ENCODE assay signal across 8 cellular contexts in genomic region chr1:32893198-32894018, GRCh38. TPM values are rescaled to one million over a fixed set of nuclear protein-coding genes. Genes with fewer than 3 reads are reported as not detected.
DNase-seq lines count a peak whose midpoint lies in the region; ATAC-seq and TF ChIP-seq lines count a peak whose summit lies in the region.

No MANE protein-coding gene starts in this region.

- H3K27me3 ChIP-seq in BLaER1, result peaks cover 32% of the 10 kb centered on the region

- H3K9me3 Mint-ChIP-seq in activated naive CD8-positive, alpha-beta T cell treated with anti-CD3 and anti-CD28 coated beads, Interleukin-2, amount 50 U/mL, for 24 hours, result no peaks in the 10 kb centered on the region

- H3K4me1 ChIP-seq in BLaER1, result peaks cover 19% of the 10 kb centered on the region

- in situ Hi-C loops in GM13977 (cut with MboI; ENCODE audit: low pct_unique_long_range_greater_than_20kb, low sequenced_read_pairs, unreplicated experiment), result no loop called here

- no peaks in the 10 kb centered on the region; the same call in 1 of the 2 replicates for H3K9me3 ChIP-seq in BLaER1

- peak overlapping the region; percentile 43 for H3K4me3 Mint-ChIP-seq in activated naive CD8-positive, alpha-beta T cell treated with anti-CD3 and anti-CD28 coated beads, Interleukin-2, amount 50 U/mL, for 24 hours

- peak overlapping the region; percentile 48; the same call in 1 of the 2 replicates for H3K9ac ChIP-seq in BLaER1

- no peaks in the 10 kb centered on the region for H3K36me3 Mint-ChIP-seq in activated naive CD8-positive, alpha-beta T cell treated with anti-CD3 and anti-CD28 coated beads, Interleukin-2, amount 50 U/mL, for 24 hours (ENCODE audit: low read depth)

- H3K4me3 ChIP-seq in BLaER1, result peak overlapping the region; percentile 61

- H3K4me2 ChIP-seq in BLaER1, result peak overlapping the region; percentile 70

- peak; percentile 21 for ATAC-seq in activated naive CD8-positive, alpha-beta T cell treated with anti-CD3 and anti-CD28 coated beads, Interleukin-2, amount 50 U/mL, for 24 hours

- TF ChIP-seq CTCF in GM13977 (IDR thresholded peaks at IDR 0.05; ENCODE audit: extremely low read depth, insufficient read depth, missing control alignments), result no peak

- peaks cover 41% of the 10 kb centered on the region for H3K27me3 Mint-ChIP-seq in activated naive CD8-positive, alpha-beta T cell treated with anti-CD3 and anti-CD28 coated beads, Interleukin-2, amount 50 U/mL, for 24 hours

- DNase-seq in M059J (ENCODE audit: low read depth), result peak; percentile 40
- DNase-seq in activated naive CD8-positive, alpha-beta T cell treated with anti-CD3 and anti-CD28 coated beads, Interleukin-2, amount 50 U/mL, for 24 hours, result peak; percentile 22
- peak in 30 of 51 donors; percentile 14 to 70 (median 46) for DNase-seq in hypothalamus (lab: John Stamatoyannopoulos, UW)
- peak; percentile 84 for DNase-seq in retina
- DNase-seq in GM13977 (ENCODE audit: low spot score), result no peak
- no peak for DNase-seq in NCI-H446 (lab: John Stamatoyannopoulos, UW)
- DNase-seq in glomerular visceral epithelial cell (ENCODE audit: extremely low spot score), result no peak

- H3K4me1 Mint-ChIP-seq in activated naive CD8-positive, alpha-beta T cell treated with anti-CD3 and anti-CD28 coated beads, Interleukin-2, amount 50 U/mL, for 24 hours, result peaks cover 2% of the 10 kb centered on the region

- peaks cover 13% of the 10 kb centered on the region; the same call in 1 of the 2 replicates for H4K20me1 ChIP-seq in BLaER1

- no peak overlapping the region for H3K27ac ChIP-seq in BLaER1

- H3K36me3 ChIP-seq in BLaER1, result peaks cover 15% of the 10 kb centered on the region

- no peak overlapping the region for H3K27ac Mint-ChIP-seq in activated naive CD8-positive, alpha-beta T cell treated with anti-CD3 and anti-CD28 coated beads, Interleukin-2, amount 50 U/mL, for 24 hours

RNA-seq across cellular contexts. Expression of gene HPCA, which starts 7.1 kb away (rescaled TPM):
- total RNA-seq in M059J (2014; rRNA removed; shearing (Covaris generic)), result 0.07 TPM in 1 of 2 replicates, not detected in the other

RNA-seq across cellular contexts. Expression of gene TMEM54, which starts 7.8 kb away (rescaled TPM):
- 68.7 and 94.8 TPM in 2 replicates for total RNA-seq in M059J (2014; rRNA removed; shearing (Covaris generic))

RNA-seq across cellular contexts. Expression of gene FNDC5, which starts 22.7 kb away (rescaled TPM):
- total RNA-seq in M059J (2014; rRNA removed; shearing (Covaris generic)), result 0.49 and 2.9 TPM in 2 replicates

Comparison
In these comparisons a context has a peak if more than half of its experiments do, and no peak if none do; other contexts are left out.
1. DNase-seq: peak in M059J (single experiment), activated naive CD8-positive, alpha-beta T cell treated with anti-CD3 and anti-CD28 coated beads, Interleukin-2, amount 50 U/mL, for 24 hours (single experiment), hypothalamus (30 of 51) and retina (single experiment); none in GM13977 (single experiment), NCI-H446 (0 of 2) and glomerular visceral epithelial cell (single experiment).